In the genomic region with DNA sequence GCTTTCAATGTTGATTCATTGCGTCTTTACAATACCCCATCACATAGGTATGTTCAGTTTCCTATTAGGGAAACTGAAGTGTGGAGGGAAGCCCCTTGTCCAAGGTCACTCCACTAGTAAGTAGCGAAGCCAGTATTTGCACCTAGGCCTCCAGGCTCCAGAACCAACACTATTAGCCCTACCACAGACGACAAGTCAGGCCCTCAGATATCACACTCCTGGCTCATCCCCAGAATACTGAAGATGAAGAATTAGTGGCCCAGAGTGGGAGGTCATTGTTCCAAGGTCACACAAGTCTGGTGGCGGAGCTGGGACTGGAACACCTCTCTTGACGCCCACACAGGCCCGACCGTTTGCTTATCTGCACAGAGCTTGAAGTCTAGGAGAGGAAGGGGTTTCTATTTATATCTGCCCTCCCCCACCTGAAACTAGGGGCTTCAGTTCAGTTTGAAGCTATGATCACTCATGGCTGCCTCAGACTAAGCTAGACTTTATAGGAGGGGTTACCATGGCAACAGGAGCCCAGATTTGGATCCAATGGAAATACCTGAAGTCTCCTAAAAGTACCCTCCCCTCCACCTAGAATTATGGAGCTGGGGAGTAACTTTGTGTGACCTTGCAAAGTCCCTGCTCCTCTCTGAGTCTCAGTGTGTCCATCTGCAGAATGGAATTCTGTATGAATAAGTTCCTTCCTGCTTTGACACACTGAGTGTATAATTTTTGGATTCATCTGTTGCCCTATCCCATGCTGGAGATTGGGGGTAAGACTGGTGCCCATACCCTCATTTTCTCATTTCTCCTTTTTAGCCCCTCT, we compare ENCODE assay signal across 13 cellular contexts. TPM values are rescaled to one million over a fixed set of nuclear protein-coding genes. Genes with fewer than 3 reads are reported as not detected.
DNase-seq lines count a peak whose midpoint lies in the region; ATAC-seq and TF ChIP-seq lines count a peak whose summit lies in the region.
"Had no signal": no experiment of that assay in that cellular context is flagged by ENCODE, and none has a peak within 500 bp of the region (broad histone marks: within the 10 kb centered on the region; RNA-seq: fewer than 3 reads in every experiment).

No MANE protein-coding gene starts in this region.

- H3K4me1 Mint-ChIP-seq in osteocyte (ENCODE audit: unreplicated experiment) (peaks cover 39% of the 10 kb centered on the region), T-helper 17 cell (peaks cover 17% of the 10 kb centered on the region)

- peak overlapping the region; percentile 88 for H3K9ac ChIP-seq in Karpas-422 (ENCODE audit: low read length)

- H3K27me3 Mint-ChIP-seq in osteocyte (ENCODE audit: unreplicated experiment) (no peaks in the 10 kb centered on the region), T-helper 17 cell (no peaks in the 10 kb centered on the region)

- H3K79me2 ChIP-seq in DOHH2 (ENCODE audit: control insufficient read depth, low read length), result peaks cover 15% of the 10 kb centered on the region
- peaks cover 36% of the 10 kb centered on the region for H3K79me2 ChIP-seq in Karpas-422 (ENCODE audit: low read length)

- H3K4me2 ChIP-seq in DOHH2 (ENCODE audit: low read length) (peak overlapping the region; percentile 89), Karpas-422 (ENCODE audit: low read depth, low read length, poor library complexity, severe bottlenecking) (peak overlapping the region; percentile 95)

- H3F3A ChIP-seq in DOHH2 (ENCODE audit: control insufficient read depth, insufficient read depth), result peaks cover 23% of the 10 kb centered on the region

- peaks cover 71% of the 10 kb centered on the region for H3K4me1 ChIP-seq in DOHH2 (ENCODE audit: control insufficient read depth, low read length)
- peaks cover 64% of the 10 kb centered on the region for H3K4me1 ChIP-seq in Karpas-422 (ENCODE audit: low read length)
- H3K4me1 ChIP-seq in gastroesophageal sphincter, result peaks cover 0 to 53% (median 13%) of the 10 kb centered on the region in 3 donors
- no peaks in the 10 kb centered on the region for H3K4me1 ChIP-seq in breast epithelium

- TF ChIP-seq CTCF in DOHH2 (IDR thresholded peaks at IDR 0.05; ENCODE audit: low read depth, low read length, poor library complexity, severe bottlenecking) (no peak), gastroesophageal sphincter (IDR thresholded peaks at IDR 0.05) (no peak), osteocyte (IDR thresholded peaks at IDR 0.05) (no peak), breast epithelium (IDR thresholded peaks at IDR 0.05) (no peak)

- H3K27me3 ChIP-seq in DOHH2 (ENCODE audit: control insufficient read depth, low read length) (no peaks in the 10 kb centered on the region), Karpas-422 (ENCODE audit: low read length) (no peaks in the 10 kb centered on the region), gastroesophageal sphincter (no peaks in the 10 kb centered on the region), breast epithelium (no peaks in the 10 kb centered on the region)
- H3K27me3 ChIP-seq: transverse colon had no signal

- 64 to 70% methylated on average over 1 to 7 of the region's 7 CpGs for WGBS in gastroesophageal sphincter (ENCODE audit: low coverage in 1 of 2), 2 donors

- intact Hi-C loops in breast epithelium (cut with DNase I; ENCODE audit: low total_unique reads), result no loop called here

- ATAC-seq in gastroesophageal sphincter (no peak), T-helper 17 cell (no peak)
- ATAC-seq: activated CD8-positive, alpha-beta memory T cell treated with anti-CD3 and anti-CD28 coated beads, Interleukin-2, amount 10 ng/mL, durations not matched to agents 7 days and 5 days had no signal

- no peak for TF ChIP-seq EP300 in gastroesophageal sphincter (IDR thresholded peaks at IDR 0.05)

- H3K4me3 Mint-ChIP-seq in osteocyte (ENCODE audit: unreplicated experiment) (peak overlapping the region; percentile 26), T-helper 17 cell (no peak overlapping the region)
- H3K4me3 Mint-ChIP-seq: activated CD8-positive, alpha-beta memory T cell treated with anti-CD3 and anti-CD28 coated beads, Interleukin-2, amount 10 ng/mL, durations not matched to agents 7 days and 5 days had no signal

- H4K20me1 ChIP-seq in DOHH2 (ENCODE audit: control insufficient read depth, insufficient read depth, low read depth, low read length) (no peaks in the 10 kb centered on the region), Karpas-422 (ENCODE audit: insufficient read depth, low read depth, low read length) (no peaks in the 10 kb centered on the region)

- H3K27ac Mint-ChIP-seq in osteocyte (ENCODE audit: unreplicated experiment) (no peak overlapping the region), T-helper 17 cell (no peak overlapping the region)
- H3K27ac Mint-ChIP-seq: activated CD8-positive, alpha-beta memory T cell treated with anti-CD3 and anti-CD28 coated beads, Interleukin-2, amount 10 ng/mL, durations not matched to agents 7 days and 5 days; nephron progenitor cell had no signal

- DNase-seq in Karpas-422, result no peak
- no peak for DNase-seq in osteocyte (ENCODE audit: extremely low spot score, unreplicated experiment)
- DNase-seq in activated CD8-positive, alpha-beta memory T cell treated with anti-CD3 and anti-CD28 coated beads, Interleukin-2, amount 50 U/mL, for 4 hours, result no peak
- DNase-seq in breast epithelium (ENCODE audit: low spot score in 2 of 2), result no peak
- DNase-seq in T-helper 17 cell, result no peak
- DNase-seq: activated CD8-positive, alpha-beta memory T cell treated with anti-CD3 and anti-CD28 coated beads, Interleukin-2, amount 10 ng/mL, durations not matched to agents 7 days and 5 days; effector CD4-positive, alpha-beta T cell; NCI-H2171; nephron progenitor cell; transverse colon had no signal

- H3K9me3 Mint-ChIP-seq in osteocyte (ENCODE audit: unreplicated experiment), result no peaks in the 10 kb centered on the region

- no peaks in the 10 kb centered on the region for H3K36me3 ChIP-seq in DOHH2 (ENCODE audit: control insufficient read depth, low read length)
- peaks cover 8% of the 10 kb centered on the region for H3K36me3 ChIP-seq in Karpas-422 (ENCODE audit: insufficient read depth, low read length)
- peaks cover 0 to 13% of the 10 kb centered on the region in 2 donors for H3K36me3 ChIP-seq in gastroesophageal sphincter
- H3K36me3 ChIP-seq in breast epithelium, result no peaks in the 10 kb centered on the region
- H3K36me3 ChIP-seq: transverse colon had no signal

- TF ChIP-seq POLR2A in gastroesophageal sphincter (IDR thresholded peaks at IDR 0.05) (no peak), breast epithelium (IDR thresholded peaks at IDR 0.05) (no peak)

- peak overlapping the region; percentile 71 for H3K27ac ChIP-seq in DOHH2 (ENCODE audit: low read depth, low read length)
- H3K27ac ChIP-seq in Karpas-422 (ENCODE audit: low read length), result peak overlapping the region; percentile 51
- peak overlapping the region in 3 of 4 donors; percentile 9 to 91 (median 44) for H3K27ac ChIP-seq in gastroesophageal sphincter
- H3K27ac ChIP-seq in breast epithelium, result no peak overlapping the region

- H3K36me3 Mint-ChIP-seq in osteocyte (ENCODE audit: unreplicated experiment) (no peaks in the 10 kb centered on the region), T-helper 17 cell (ENCODE audit: low read depth) (no peaks in the 10 kb centered on the region)
- H3K36me3 Mint-ChIP-seq: activated CD8-positive, alpha-beta memory T cell treated with anti-CD3 and anti-CD28 coated beads, Interleukin-2, amount 10 ng/mL, durations not matched to agents 7 days and 5 days had no signal

- H3K4me3 ChIP-seq in DOHH2 (ENCODE audit: low read length) (peak overlapping the region; percentile 77), Karpas-422 (ENCODE audit: low read length) (peak overlapping the region; percentile 98), gastroesophageal sphincter (no peak overlapping the region), breast epithelium (no peak overlapping the region)
- H3K4me3 ChIP-seq: smooth muscle cell, transverse colon had no signal

- H2AFZ ChIP-seq in Karpas-422 (ENCODE audit: low read length), result no peak overlapping the region

- H3K9me3 ChIP-seq in DOHH2 (ENCODE audit: control insufficient read depth, insufficient read depth, low read length), result no peaks in the 10 kb centered on the region
- no peaks in the 10 kb centered on the region for H3K9me3 ChIP-seq in Karpas-422 (ENCODE audit: low read length)
- H3K9me3 ChIP-seq in gastroesophageal sphincter, result no peaks in the 10 kb centered on the region
- H3K9me3 ChIP-seq in breast epithelium, result no peaks in the 10 kb centered on the region
- H3K9me3 ChIP-seq in T-helper 17 cell (ENCODE audit: control insufficient read depth, low read length, poor library complexity, severe bottlenecking), result no peaks in the 10 kb centered on the region
- H3K9me3 ChIP-seq: transverse colon had no signal

- no peaks in the 10 kb centered on the region for H3K9me2 ChIP-seq in DOHH2 (replicated peaks; ENCODE audit: control insufficient read depth, low read length)
- H3K9me2 ChIP-seq in Karpas-422 (replicated peaks; ENCODE audit: insufficient read depth, low read length), result no peaks in the 10 kb centered on the region

RNA-seq across cellular contexts. Expression of gene SNTA1, which starts 2.2 kb away (rescaled TPM):
- total RNA-seq in Karpas-422 (2014; rRNA removed; shearing (Covaris generic); ENCODE audit: low replicate concordance), result 51.4 and 85.6 TPM in 2 replicates
- 10 to 100 TPM; 26.8 to 54.6 (median 51.9) TPM for total RNA-seq in gastroesophageal sphincter
- total RNA-seq in osteocyte, result 28.9 and 33.8 TPM in 2 replicates
- total RNA-seq in breast epithelium, result 100 to 1,000 TPM in 1 of 3 donors, 10 to 100 TPM in 2; 19.3 to 121 (median 21.1) TPM
- 1 to 10 TPM; 5.6 to 6.6 TPM for total RNA-seq in T-helper 17 cell

RNA-seq across cellular contexts. Expression of gene CDK5RAP1, which starts 40.0 kb away (rescaled TPM):
- 30.7 and 32.5 TPM in 2 replicates for total RNA-seq in Karpas-422 (2014; rRNA removed; shearing (Covaris generic); ENCODE audit: low replicate concordance)
- total RNA-seq in gastroesophageal sphincter (10 to 100 TPM; 11.6 to 45.0 (median 22.4) TPM), osteocyte (25.1 and 25.3 TPM in 2 replicates), breast epithelium (10 to 100 TPM; 21.8 to 32.4 (median 29.4) TPM), T-helper 17 cell (10 to 100 TPM; 55.6 to 61.9 TPM)

RNA-seq across cellular contexts. Expression of gene CBFA2T2, which starts 48.5 kb away (rescaled TPM):
- 47.6 and 54.8 TPM in 2 replicates for total RNA-seq in Karpas-422 (2014; rRNA removed; shearing (Covaris generic); ENCODE audit: low replicate concordance)
- 10 to 100 TPM; 11.1 to 17.4 (median 14.2) TPM for total RNA-seq in gastroesophageal sphincter
- 19.6 and 19.9 TPM in 2 replicates for total RNA-seq in osteocyte
- 10 to 100 TPM; 10.9 to 20.9 (median 17.0) TPM for total RNA-seq in breast epithelium
- 10 to 100 TPM; 26.6 to 29.5 TPM for total RNA-seq in T-helper 17 cell

Comparison
In these comparisons a context has a peak if more than half of its experiments do, and no peak if none do; other contexts are left out.
1. H3K27ac ChIP-seq: peak in DOHH2 (single experiment), Karpas-422 (single experiment) and gastroesophageal sphincter (3 of 4); none in breast epithelium (0 of 2).
2. H3K4me3 ChIP-seq: peak in DOHH2 (single experiment) and Karpas-422 (single experiment); none in gastroesophageal sphincter (0 of 2) and breast epithelium (0 of 3).